In genomic region chr1:56516539-56517252, GRCh38 we compare ENCODE assay signal across 1 cellular context.
TF ChIP-seq lines count a peak whose summit lies in the region.

No MANE protein-coding gene starts in this region.

TF ChIP-seq in K562, 482 proteins besides CTCF, POLR2A, EP300 and RAD21 (continued from another document and continues in another):
- TF ChIP-seq CUX1 (CRISPR knock-in tag; IDR thresholded peaks at IDR 0.05) (no peak), ZNF696 (CRISPR knock-in tag; conservative IDR thresholded peaks at IDR 0.05) (no peak), CCNT2 (IDR thresholded peaks at IDR 0.05; ENCODE audit: borderline replicate concordance, extremely low read depth, insufficient read length, low read depth, low read length) (peak; percentile 53), BHLHE40 (IDR thresholded peaks at IDR 0.05; ENCODE audit: low read length) (peak; percentile 31; the same call in 1 of the 2 replicates), ZNF146 (CRISPR knock-in tag; IDR thresholded peaks at IDR 0.05; ENCODE audit: unreplicated experiment) (no peak), CBX2 (IDR thresholded peaks at IDR 0.05; ENCODE audit: insufficient read depth, low read length, poor library complexity, severe bottlenecking) (no peak), GABPA (tag; conservative IDR thresholded peaks at IDR 0.05; ENCODE audit: low read depth) (peak; percentile 32; the same call in 1 of the 2 replicates), BACH1 (tag; IDR thresholded peaks at IDR 0.05) (peak; percentile 84; the same call in 1 of the 2 replicates), FOXK2 (conservative IDR thresholded peaks at IDR 0.05 in 1 of 2, IDR thresholded peaks at IDR 0.05 in 1 of 2; ENCODE audit: low read depth in 2 of 2) (peak in 1 of 2 experiments; percentile 15; a peak in 1 of 4 replicates), SREBF2 (CRISPR knock-in tag; IDR thresholded peaks at IDR 0.05) (no peak), ATF2 (CRISPR knock-in tag; IDR thresholded peaks at IDR 0.05) (no peak), RBBP5 (IDR thresholded peaks at IDR 0.05; ENCODE audit: borderline replicate concordance, insufficient read depth, low read length, poor library complexity, severe bottlenecking) (no peak), OTX1 (CRISPR knock-in tag; IDR thresholded peaks at IDR 0.05) (no peak), MXD1 (CRISPR knock-in tag; IDR thresholded peaks at IDR 0.05; ENCODE audit: borderline replicate concordance, poor library complexity, severe bottlenecking) (no peak), CSDE1 (IDR thresholded peaks at IDR 0.05) (0 out of 4 replicates have a peak, but pooled peaks of 1 of the 2 experiments have one; percentile 21), NR2C1 (IDR thresholded peaks at IDR 0.05) (peak; percentile 51), NR2C1 (tag; IDR thresholded peaks at IDR 0.05) (peak; percentile 52), HMG20B (CRISPR knock-in tag; IDR thresholded peaks at IDR 0.05) (no peak), BCOR (IDR thresholded peaks at IDR 0.05) (no peak), RAD51 (IDR thresholded peaks at IDR 0.05; ENCODE audit: borderline replicate concordance, low read depth) (no peak), MEIS2 (IDR thresholded peaks at IDR 0.05; ENCODE audit: partially characterized antibody) (peak; percentile 57), SMAD4 (CRISPR knock-in tag; conservative IDR thresholded peaks at IDR 0.05) (no peak), ZNF165 (CRISPR knock-in tag; IDR thresholded peaks at IDR 0.05; ENCODE audit: borderline replicate concordance) (no peak), ZNF830 (CRISPR knock-in tag; IDR thresholded peaks at IDR 0.05) (no peak), ZSCAN32 (CRISPR knock-in tag; IDR thresholded peaks at IDR 0.05) (no peak), EP400 (IDR thresholded peaks at IDR 0.05) (peak; percentile 63), PRDM10 (IDR thresholded peaks at IDR 0.05; ENCODE audit: partially characterized antibody) (peak; percentile 36), MTA3 (IDR thresholded peaks at IDR 0.05; ENCODE audit: borderline replicate concordance) (peak; percentile 8; the same call in 1 of the 2 replicates), PML (IDR thresholded peaks at IDR 0.05; ENCODE audit: low read length) (no peak; the same call in 1 of the 2 replicates), ARID2 (IDR thresholded peaks at IDR 0.05) (no peak), DACH1 (IDR thresholded peaks at IDR 0.05; ENCODE audit: partially characterized antibody) (no peak), ZNF384 (IDR thresholded peaks at IDR 0.05; ENCODE audit: low read depth, low read length) (no peak), ZBTB49 (CRISPR knock-in tag; IDR thresholded peaks at IDR 0.05; ENCODE audit: borderline replicate concordance) (no peak), MEF2A (IDR thresholded peaks at IDR 0.05; ENCODE audit: control insufficient read depth, low read depth, low read length) (no peak), PHB2 (IDR thresholded peaks at IDR 0.05; ENCODE audit: low read depth) (no peak), NBN (IDR thresholded peaks at IDR 0.05; ENCODE audit: low read depth) (peak; percentile 68; the same call in 1 of the 2 replicates), ILF3 (IDR thresholded peaks at IDR 0.05; ENCODE audit: borderline replicate concordance) (no peak), C11orf30 (IDR thresholded peaks at IDR 0.05; ENCODE audit: low read depth) (peak; percentile 88), TAF9B (IDR thresholded peaks at IDR 0.05; ENCODE audit: partially characterized antibody) (no peak), ZNF449 (CRISPR knock-in tag; IDR thresholded peaks at IDR 0.05) (no peak), UBTF (IDR thresholded peaks at IDR 0.05; ENCODE audit: borderline replicate concordance in 1 of 2, low read depth in 2 of 2, low read length in 2 of 2) (no peak), MITF (IDR thresholded peaks at IDR 0.05) (no peak), ZNF175 (CRISPR knock-in tag; IDR thresholded peaks at IDR 0.05; ENCODE audit: low read depth) (peak; percentile 78; the same call in 1 of the 2 replicates), NCOA4 (IDR thresholded peaks at IDR 0.05; ENCODE audit: partially characterized antibody) (no peak), PKNOX1 (IDR thresholded peaks at IDR 0.05) (peak; percentile 60), CBFA2T2 (conservative IDR thresholded peaks at IDR 0.05) (peak; percentile 39; the same call in 1 of the 2 replicates)
